Comparison of ENCODE assay signal across 34 cellular contexts in the genomic region with DNA sequence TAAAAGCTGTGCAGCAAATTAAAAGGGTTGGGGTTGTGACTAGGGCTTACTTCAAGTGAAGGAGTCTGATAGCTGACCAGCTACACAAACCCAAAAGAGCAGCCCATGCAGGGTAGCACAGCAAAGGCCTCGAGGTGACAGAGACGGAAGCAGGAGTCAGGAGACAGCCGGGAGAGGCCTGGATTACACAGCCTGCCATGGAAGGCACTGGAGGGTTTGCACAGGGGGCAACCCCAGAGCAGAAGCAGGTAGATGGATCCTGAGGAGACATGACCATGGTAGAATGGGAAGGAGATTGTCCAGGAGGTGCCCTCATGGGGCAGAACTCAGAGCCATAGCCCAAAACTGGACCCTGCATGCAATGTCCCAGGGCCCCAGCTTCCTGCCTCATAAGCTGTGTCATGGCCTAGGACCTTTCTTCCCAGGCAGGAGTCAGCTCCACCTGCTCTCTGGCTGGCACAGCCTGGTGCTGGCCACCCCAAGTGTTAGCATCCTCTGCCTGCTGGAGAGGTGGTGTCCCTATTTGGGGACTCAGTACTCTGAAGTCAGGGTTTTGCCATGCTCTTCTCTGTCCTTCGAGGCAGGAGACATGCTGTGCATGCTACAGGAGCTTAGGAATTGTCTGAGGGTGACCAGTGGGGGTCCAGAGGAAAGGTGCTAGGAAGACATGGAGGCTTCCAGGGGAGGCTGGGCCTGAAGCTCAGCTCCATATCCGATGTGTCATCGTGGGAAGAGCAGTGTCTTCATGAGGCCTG. TPM values are rescaled to one million over a fixed set of nuclear protein-coding genes. Genes with fewer than 3 reads are reported as not detected.
"Had no signal": no experiment of that assay in that cellular context is flagged by ENCODE, and none has a peak within 500 bp of the region (broad histone marks: within the 10 kb centered on the region; RNA-seq: fewer than 3 reads in every experiment).

No MANE protein-coding gene starts in this region.

- H3K27ac Mint-ChIP-seq: activated CD4-positive, alpha-beta memory T cell treated with anti-CD3 and anti-CD28 coated beads for 36 hours; activated naive CD4-positive, alpha-beta T cell treated with anti-CD3 and anti-CD28 coated beads, Interleukin-2, amount 10 ng/mL, durations not matched to agents 7 days and 5 days; activated T-helper 1 cell treated with anti-CD3 and anti-CD28 coated beads, Interleukin-12 subunit alpha, Interleukin-12 subunit beta, Interleukin-2, Interleukin-4 antibody, amounts not matched to agents 30 ng/mL and 10 ng/mL and 1 ng/mL, durations not matched to agents 14 hours and 24 hours and 36 hours; nephron; T-helper 2 cell treated with Interferon-gamma antibody and Interleukin-4, amounts not matched to agents 5 μg/mL and 100 μg/mL, for 36 hours had no signal

- H3K36me3 Mint-ChIP-seq: activated CD4-positive, alpha-beta memory T cell treated with anti-CD3 and anti-CD28 coated beads for 36 hours; activated naive CD4-positive, alpha-beta T cell treated with anti-CD3 and anti-CD28 coated beads, Interleukin-2, amount 10 ng/mL, durations not matched to agents 7 days and 5 days had no signal

- DNase-seq: activated CD4-positive, alpha-beta memory T cell treated with anti-CD3 and anti-CD28 coated beads for 36 hours; activated CD4-positive, alpha-beta T cell treated with anti-CD3 and anti-CD28 coated beads for 48 hours; activated CD8-positive, alpha-beta memory T cell treated with anti-CD3 and anti-CD28 coated beads, Interleukin-2, amount 50 U/mL, for 4 hours; activated effector memory CD4-positive, alpha-beta T cell treated with anti-CD3 and anti-CD28 coated beads, Interleukin-2, amount 50 U/mL, for 16 hours; activated naive CD4-positive, alpha-beta T cell treated with anti-CD3 and anti-CD28 coated beads, Interleukin-2, amount 10 ng/mL, durations not matched to agents 7 days and 5 days; activated T-cell treated with anti-CD3 and anti-CD28 coated beads, Interleukin-2, amount 50 U/mL, for 1 hour; amniotic stem cell; dermis blood vessel endothelial cell; effector CD8-positive, alpha-beta T cell; erythroblast; gastrocnemius medialis; glutamatergic neuron; left ventricle myocardium superior; stimulated activated CD4-positive, alpha-beta T cell treated with anti-CD3 and anti-CD28 coated beads, Interleukin-1b, Interleukin-23, amount 100 ng/mL, for 48 hours; stimulated activated CD4-positive, alpha-beta T cell treated with anti-CD3 and anti-CD28 coated beads, Interleukin-4, amount 100 ng/mL, for 4 hours; stimulated activated CD8-positive, alpha-beta memory T cell treated with anti-CD3 and anti-CD28 coated beads, Interleukin-4, amount 100 ng/mL, for 48 hours; stimulated activated naive B cell treated with anti-CD40 and anti-IgM and Interleukin-4, amounts not matched to agents 10 μg/mL and 1 μg/mL and 100 μg/mL, for 72 hours; stomach; T-helper 1 cell had no signal

- H3K27me3 Mint-ChIP-seq: activated CD4-positive, alpha-beta memory T cell treated with anti-CD3 and anti-CD28 coated beads for 36 hours; central memory CD8-positive, alpha-beta T cell; stimulated activated naive B cell treated with anti-CD40 and anti-IgM and Interleukin-4, amounts not matched to agents 10 μg/mL and 1 μg/mL and 100 μg/mL, for 72 hours had no signal

- H3K4me3 Mint-ChIP-seq: activated CD4-positive, alpha-beta memory T cell treated with anti-CD3 and anti-CD28 coated beads for 36 hours; activated naive CD4-positive, alpha-beta T cell treated with anti-CD3 and anti-CD28 coated beads, Interleukin-2, amount 10 ng/mL, durations not matched to agents 7 days and 5 days; activated T-helper 1 cell treated with anti-CD3 and anti-CD28 coated beads, Interleukin-12 subunit alpha, Interleukin-12 subunit beta, Interleukin-2, Interleukin-4 antibody, amounts not matched to agents 30 ng/mL and 10 ng/mL and 1 ng/mL, durations not matched to agents 14 hours and 24 hours and 36 hours; central memory CD8-positive, alpha-beta T cell; nephron; stimulated activated naive B cell treated with anti-CD40 and anti-IgM and Interleukin-4, amounts not matched to agents 10 μg/mL and 1 μg/mL and 100 μg/mL, for 72 hours; T-helper 2 cell treated with Interferon-gamma antibody and Interleukin-4, amounts not matched to agents 5 μg/mL and 100 μg/mL, for 36 hours had no signal

- ATAC-seq: activated CD4-positive, CD25-positive, alpha-beta regulatory T cell treated with anti-CD3 and anti-CD28 coated beads, Interleukin-2, amount 50 U/mL, for 24 hours; gastrocnemius medialis; left ventricle myocardium superior; stimulated activated naive B cell treated with anti-CD40 and anti-IgM and Interleukin-4, amounts not matched to agents 10 μg/mL and 1 μg/mL and 100 μg/mL, for 72 hours had no signal

- H3K9me3 Mint-ChIP-seq: activated CD4-positive, alpha-beta memory T cell treated with anti-CD3 and anti-CD28 coated beads for 36 hours; activated naive CD4-positive, alpha-beta T cell treated with anti-CD3 and anti-CD28 coated beads, Interleukin-2, amount 10 ng/mL, durations not matched to agents 7 days and 5 days; activated T-helper 1 cell treated with anti-CD3 and anti-CD28 coated beads, Interleukin-12 subunit alpha, Interleukin-12 subunit beta, Interleukin-2, Interleukin-4 antibody, amounts not matched to agents 30 ng/mL and 10 ng/mL and 1 ng/mL, durations not matched to agents 14 hours and 24 hours and 36 hours; central memory CD8-positive, alpha-beta T cell; nephron; stimulated activated naive B cell treated with anti-CD40 and anti-IgM and Interleukin-4, amounts not matched to agents 10 μg/mL and 1 μg/mL and 100 μg/mL, for 72 hours; T-helper 2 cell treated with Interferon-gamma antibody and Interleukin-4, amounts not matched to agents 5 μg/mL and 100 μg/mL, for 36 hours had no signal

- H3K4me1 Mint-ChIP-seq: activated naive CD4-positive, alpha-beta T cell treated with anti-CD3 and anti-CD28 coated beads, Interleukin-2, amount 10 ng/mL, durations not matched to agents 7 days and 5 days; central memory CD8-positive, alpha-beta T cell had no signal

- H3K27ac ChIP-seq: breast epithelium, gastrocnemius medialis, parathyroid adenoma, right atrium auricular region, suprapubic skin, tibial nerve had no signal

RNA-seq across cellular contexts. Expression of a gene that starts 33.3 kb away (rescaled TPM):
- total RNA-seq: activated CD8-positive, alpha-beta memory T cell treated with anti-CD3 and anti-CD28 coated beads for 36 hours; activated T-helper 1 cell treated with anti-CD3 and anti-CD28 coated beads, Interleukin-12 subunit alpha, Interleukin-12 subunit beta, Interleukin-2, Interleukin-4 antibody, amounts not matched to agents 30 ng/mL and 10 ng/mL and 1 ng/mL, durations not matched to agents 14 hours and 24 hours and 36 hours; gastrocnemius medialis; left ventricle myocardium superior; lung microvascular endothelial cell; mesenteric fat pad; myocyte; right atrium auricular region; smooth muscle cell; stomach had no signal
